Comparison of ENCODE assay signal across 2 cellular contexts in the genomic region with DNA sequence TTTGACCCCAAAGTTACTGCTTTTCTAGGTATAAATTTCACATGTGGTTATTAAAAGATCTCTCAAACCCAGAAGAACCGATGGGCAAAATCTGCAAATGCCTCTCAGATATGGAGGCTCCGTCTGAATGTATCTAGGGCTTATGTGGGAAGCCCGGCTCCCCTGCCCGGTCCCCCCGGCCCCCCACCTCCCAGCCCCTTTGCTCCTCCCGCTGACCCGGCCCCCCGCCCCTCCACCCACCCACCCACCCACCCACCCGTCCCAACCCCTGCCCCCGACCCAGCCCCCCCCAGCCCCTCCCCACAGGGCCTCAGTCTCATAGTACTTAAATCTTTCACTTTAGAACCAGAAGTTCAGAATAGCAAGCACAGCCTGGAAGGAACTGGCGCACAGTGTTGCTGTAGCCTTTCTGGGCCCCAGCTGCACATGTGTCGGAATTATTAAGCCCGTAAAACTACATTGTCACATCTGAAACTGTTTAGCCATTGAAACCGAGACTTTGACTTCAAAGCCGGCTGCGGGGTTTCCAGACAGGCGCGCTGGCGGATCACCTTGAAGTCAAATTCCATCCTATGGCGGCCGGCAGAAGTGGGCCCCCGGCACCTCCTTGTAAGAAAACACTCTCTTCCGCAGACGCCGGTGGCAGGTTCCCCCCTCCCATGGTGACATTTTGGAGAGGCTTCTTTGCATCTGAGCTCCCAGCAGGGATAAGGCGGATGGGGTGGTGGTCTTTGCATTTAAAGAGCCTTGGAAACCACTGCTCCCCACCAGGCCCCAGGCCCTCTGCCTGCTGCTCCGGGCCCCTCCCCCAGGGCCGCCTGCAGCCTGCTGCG.
TF ChIP-seq lines count a peak whose summit lies in the region.

No MANE protein-coding gene starts in this region.

TF ChIP-seq in HEK293T, 16 proteins besides CTCF, POLR2A, EP300 and RAD21:
- no peak for TF ChIP-seq PKNOX1 (IDR thresholded peaks at IDR 0.05)
- TF ChIP-seq FOXM1 (IDR thresholded peaks at IDR 0.05; ENCODE audit: borderline replicate concordance), result no peak
- TF ChIP-seq NFRKB (IDR thresholded peaks at IDR 0.05), result no peak
- 0 out of 2 replicates have a peak, but pooled peaks have one; percentile 19 for TF ChIP-seq LEF1 (IDR thresholded peaks at IDR 0.05; ENCODE audit: borderline replicate concordance)
- TF ChIP-seq TARDBP (IDR thresholded peaks at IDR 0.05), result no peak
TF ChIP-seq in HEK293T: peak in this region for 1.

TF ChIP-seq in K562, 482 proteins besides CTCF, POLR2A, EP300 and RAD21:
- TF ChIP-seq ZNF445 (CRISPR knock-in tag; IDR thresholded peaks at IDR 0.05; ENCODE audit: low read depth) (no peak), ZBTB33 (CRISPR knock-in tag; IDR thresholded peaks at IDR 0.05) (0 out of 2 replicates have a peak, but pooled peaks have one; percentile 34)
